ENCODE assay signal across 13 cellular contexts in genomic region chr9:79610019-79610760, GRCh38. TPM values are rescaled to one million over a fixed set of nuclear protein-coding genes. Genes with fewer than 3 reads are reported as not detected.
DNase-seq lines count a peak whose midpoint lies in the region; ATAC-seq and TF ChIP-seq lines count a peak whose summit lies in the region.
"Had no signal": no experiment of that assay in that cellular context is flagged by ENCODE, and none has a peak within 500 bp of the region (broad histone marks: within the 10 kb centered on the region; RNA-seq: fewer than 3 reads in every experiment).

No MANE protein-coding gene starts in this region.

- H3K9me3 ChIP-seq in BLaER1 treated with 17β-estradiol and CSF1 and Interleukin-3, amounts not matched to agents 10 nM and 100 nM (replicated peaks in 1 of 11): peaks cover 14 to 27% (median 24%) of the 10 kb centered on the region in 11 experiments; a peak in 21 of 22 replicates
- no peaks in the 10 kb centered on the region for H3K9me3 ChIP-seq in neural cell (ENCODE audit: low read length)
- no peaks in the 10 kb centered on the region for H3K9me3 ChIP-seq in effector memory CD4-positive, alpha-beta T cell (ENCODE audit: control insufficient read depth, low read length)

- ATAC-seq in activated CD4-positive, CD25-positive, alpha-beta regulatory T cell treated with anti-CD3 and anti-CD28 coated beads, Interleukin-2, amount 50 U/mL, for 24 hours: no peak
- no peak for ATAC-seq in GM19023 (IDR thresholded peaks at IDR 0.05; ENCODE audit: unreplicated experiment)
- ATAC-seq: stimulated activated naive CD8-positive, alpha-beta T cell treated with anti-CD3 and anti-CD28 coated beads, Interleukin-15, amount 100 ng/mL, for 72 hours had no signal

- H3K79me2 ChIP-seq in neural cell (replicated peaks; ENCODE audit: insufficient read depth, low read length): peaks cover 77% of the 10 kb centered on the region

- peaks cover 3% of the 10 kb centered on the region for H3F3A ChIP-seq in neural cell (ENCODE audit: insufficient read depth, low read length, poor library complexity, severe bottlenecking)

- H3K4me3 ChIP-seq in BLaER1 treated with 17β-estradiol and CSF1 and Interleukin-3, amounts not matched to agents 10 nM and 100 nM: peak overlapping the region in 3 of 10 experiments; percentile 18 to 49 (median 42); a peak in 3 of 20 replicates
- no peak overlapping the region for H3K4me3 ChIP-seq in NB4 (ENCODE audit: low read depth, low read length)
- no peak overlapping the region for H3K4me3 ChIP-seq in brain microvascular endothelial cell (ENCODE audit: low read depth, low read length)
- peak overlapping the region; percentile 23 for H3K4me3 ChIP-seq in neural cell (ENCODE audit: low read length)
- H3K4me3 ChIP-seq in effector memory CD4-positive, alpha-beta T cell (ENCODE audit: insufficient read depth, low read depth, low read length, poor library complexity, severe bottlenecking): no peak overlapping the region
- H3K4me3 ChIP-seq: SK-N-MC had no signal

- no peak for TF ChIP-seq RAD21 in neural cell (conservative IDR thresholded peaks at IDR 0.05)

- peak overlapping the region; percentile 56 to 91 (median 87) for H3K4me2 ChIP-seq in BLaER1 treated with 17β-estradiol and CSF1 and Interleukin-3, amounts not matched to agents 10 nM and 100 nM
- peak overlapping the region; percentile 4 for H3K4me2 ChIP-seq in neural cell (ENCODE audit: low read length)

- peak overlapping the region; percentile 8 to 84 (median 74); a peak in 20 of 22 replicates for H3K9ac ChIP-seq in BLaER1 treated with 17β-estradiol and CSF1 and Interleukin-3, amounts not matched to agents 10 nM and 100 nM
- H3K9ac ChIP-seq in neural cell (ENCODE audit: low read length): peak overlapping the region; percentile 0

- peaks cover 0 to 47% (median 35%) of the 10 kb centered on the region in 11 experiments; a peak in 20 of 22 replicates for H3K36me3 ChIP-seq in BLaER1 treated with 17β-estradiol and CSF1 and Interleukin-3, amounts not matched to agents 10 nM and 100 nM
- no peaks in the 10 kb centered on the region for H3K36me3 ChIP-seq in brain microvascular endothelial cell (replicated peaks)
- H3K36me3 ChIP-seq in neural cell (ENCODE audit: insufficient read depth, low read length): peaks cover 6% of the 10 kb centered on the region
- no peaks in the 10 kb centered on the region for H3K36me3 ChIP-seq in effector memory CD4-positive, alpha-beta T cell (ENCODE audit: control insufficient read depth, insufficient read depth, low read length)

- H2AFZ ChIP-seq in neural cell (ENCODE audit: low read depth, low read length): no peak overlapping the region

- H3K9me2 ChIP-seq in neural cell (ENCODE audit: insufficient read depth, low read length): no peaks in the 10 kb centered on the region

- H3K27me3 ChIP-seq in BLaER1 treated with 17β-estradiol and CSF1 and Interleukin-3, amounts not matched to agents 10 nM and 100 nM: no peaks in the 10 kb centered on the region
- H3K27me3 ChIP-seq in brain microvascular endothelial cell (replicated peaks): no peaks in the 10 kb centered on the region
- no peaks in the 10 kb centered on the region for H3K27me3 ChIP-seq in neural cell (ENCODE audit: insufficient read depth, low read depth, low read length)
- no peaks in the 10 kb centered on the region for H3K27me3 ChIP-seq in effector memory CD4-positive, alpha-beta T cell (replicated peaks; ENCODE audit: control insufficient read depth, insufficient read depth, low read length, poor library complexity, severe bottlenecking)

- no peak for TF ChIP-seq EP300 in neural cell (conservative IDR thresholded peaks at IDR 0.05; ENCODE audit: poor library complexity, severe bottlenecking)

- in situ Hi-C loops in brain microvascular endothelial cell (cut with HindIII; ENCODE audit: low pct_ligation_motif_present, low sequenced_read_pairs): no loop called here

- peaks cover 0 to 56% (median 0%) of the 10 kb centered on the region in 11 experiments; a peak in 3 of 22 replicates for H4K20me1 ChIP-seq in BLaER1 treated with 17β-estradiol and CSF1 and Interleukin-3, amounts not matched to agents 10 nM and 100 nM
- H4K20me1 ChIP-seq in neural cell (ENCODE audit: insufficient read depth): no peaks in the 10 kb centered on the region

- no peak for TF ChIP-seq POLR2A in NB4 (IDR thresholded peaks at IDR 0.05; ENCODE audit: extremely low read depth, insufficient read length)

- DNase-seq in NB4 (ENCODE audit: low read depth) (peak; percentile 13), brain microvascular endothelial cell (peak; percentile 4), foreskin melanocyte (no peak)
- no peak for DNase-seq in effector memory CD4-positive, alpha-beta T cell
- DNase-seq: activated CD4-positive, alpha-beta T cell treated with anti-CD3 and anti-CD28 coated beads, Interleukin-2, amount 50 U/mL, for 48 hours; NCI-H510A treated with DMSO at 0.1 percent for 48 hours; stimulated activated CD4-positive, alpha-beta T cell treated with anti-CD3 and anti-CD28 coated beads, Interleukin-2, amount 100 ng/mL, for 24 hours; stimulated activated naive CD8-positive, alpha-beta T cell treated with anti-CD3 and anti-CD28 coated beads, Interleukin-15, amount 100 ng/mL, for 72 hours had no signal

- TF ChIP-seq CTCF in NB4 (IDR thresholded peaks at IDR 0.05; ENCODE audit: low read depth, low read length) (no peak), brain microvascular endothelial cell (IDR thresholded peaks at IDR 0.05; ENCODE audit: low read depth, low read length, missing control alignments) (no peak), neural cell (IDR thresholded peaks at IDR 0.05; ENCODE audit: poor library complexity, severe bottlenecking) (no peak)

- H3K4me1 ChIP-seq in BLaER1 treated with 17β-estradiol and CSF1 and Interleukin-3, amounts not matched to agents 10 nM and 100 nM: peaks cover 61 to 77% (median 72%) of the 10 kb centered on the region in 10 experiments
- peaks cover 5% of the 10 kb centered on the region for H3K4me1 ChIP-seq in effector memory CD4-positive, alpha-beta T cell (ENCODE audit: control insufficient read depth, insufficient read depth, low read length, poor library complexity, severe bottlenecking)

- H3K27ac ChIP-seq in BLaER1 treated with 17β-estradiol and CSF1 and Interleukin-3, amounts not matched to agents 10 nM and 100 nM: peak overlapping the region; percentile 72 to 98 (median 92)
- no peak overlapping the region for H3K27ac ChIP-seq in brain microvascular endothelial cell
- H3K27ac ChIP-seq in neural cell (ENCODE audit: low read length): peak overlapping the region; percentile 28
- H3K27ac ChIP-seq in effector memory CD4-positive, alpha-beta T cell (ENCODE audit: insufficient read depth, low read length, poor library complexity, severe bottlenecking): no peak overlapping the region
- H3K27ac ChIP-seq: SK-N-MC had no signal

TF ChIP-seq in neural cell, 6 proteins besides CTCF, POLR2A, EP300 and RAD21:
- TF ChIP-seq TAF1 (IDR thresholded peaks at IDR 0.05; ENCODE audit: low read depth) (no peak), MXI1 (conservative IDR thresholded peaks at IDR 0.05; ENCODE audit: poor library complexity, severe bottlenecking) (no peak), SMC3 (conservative IDR thresholded peaks at IDR 0.05; ENCODE audit: poor library complexity) (no peak), EZH2 (IDR thresholded peaks at IDR 0.05; ENCODE audit: borderline replicate concordance, insufficient read depth, low read length, poor library complexity, severe bottlenecking) (no peak), POLR2AphosphoS5 (IDR thresholded peaks at IDR 0.05) (no peak), REST (IDR thresholded peaks at IDR 0.05; ENCODE audit: borderline replicate concordance) (no peak)
TF ChIP-seq in neural cell: peak in this region for 0.

RNA-seq across cellular contexts. Expression of gene TLE4, which starts 38.4 kb away (rescaled TPM):
- polyA plus RNA-seq in neural cell: 143 and 146 TPM in 2 replicates
- 351 and 423 TPM in 2 replicates for polyA minus RNA-seq in neural cell

Comparison
In these comparisons a context has a peak if more than half of its experiments do, and no peak if none do; other contexts are left out.
1. H3K27ac ChIP-seq: peak in BLaER1 treated with 17β-estradiol and CSF1 and Interleukin-3, amounts not matched to agents 10 nM and 100 nM (11 of 11) and neural cell (single experiment); none in brain microvascular endothelial cell (single experiment) and effector memory CD4-positive, alpha-beta T cell (single experiment).
2. DNase-seq: peak in NB4 (single experiment) and brain microvascular endothelial cell (single experiment); none in effector memory CD4-positive, alpha-beta T cell (0 of 3) and foreskin melanocyte (single experiment).